In the genomic region with DNA sequence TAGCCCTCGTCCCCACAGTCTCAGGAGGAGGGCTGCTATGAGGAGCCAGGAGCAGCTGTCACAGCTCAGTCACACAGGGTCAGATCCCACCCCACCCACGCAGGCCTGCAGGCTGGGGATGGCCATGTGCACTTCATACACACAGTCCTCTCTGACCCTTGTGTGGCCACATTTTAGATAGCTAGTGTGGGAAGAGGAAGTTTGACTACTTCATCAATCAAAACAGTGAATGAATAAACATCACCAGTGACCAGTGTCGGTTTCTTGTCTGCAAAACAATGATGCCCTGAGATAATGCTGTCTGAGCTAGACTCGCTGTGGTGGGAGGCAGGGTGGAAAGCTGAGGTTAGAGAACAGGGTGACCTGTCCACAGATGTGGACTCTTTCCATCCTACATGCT, we compare ENCODE assay signal across 18 cellular contexts.
DNase-seq lines count a peak whose midpoint lies in the region; TF ChIP-seq lines count a peak whose summit lies in the region.
"Had no signal": no experiment of that assay in that cellular context is flagged by ENCODE, and none has a peak within 500 bp of the region (broad histone marks: within the 10 kb centered on the region; RNA-seq: fewer than 3 reads in every experiment).

No MANE protein-coding gene starts in this region.

- H3K36me3 ChIP-seq in liver (ENCODE audit: control insufficient read depth in 4 of 4, insufficient read depth in 3 of 4, low read depth in 1 of 4, low read length in 3 of 4): no peaks in the 10 kb centered on the region
- no peaks in the 10 kb centered on the region for H3K36me3 ChIP-seq in smooth muscle cell (ENCODE audit: low read depth)
- H3K36me3 ChIP-seq in uterus: no peaks in the 10 kb centered on the region
- H3K36me3 ChIP-seq: left ventricle myocardium inferior had no signal

- no peak overlapping the region for H3K4me3 ChIP-seq in liver (ENCODE audit: low read depth in 1 of 3, low read length in 3 of 3)
- H3K4me3 ChIP-seq in smooth muscle cell: no peak overlapping the region
- no peak overlapping the region for H3K4me3 ChIP-seq in uterus
- H3K4me3 ChIP-seq: left ventricle myocardium inferior had no signal

- no peak for TF ChIP-seq POLR2A in uterus (IDR thresholded peaks at IDR 0.05)

- peaks cover 59% of the 10 kb centered on the region for H3K4me1 Mint-ChIP-seq in chondrocyte (ENCODE audit: low read depth)
- H3K4me1 Mint-ChIP-seq in activated naive CD4-positive, alpha-beta T cell treated with anti-CD3 and anti-CD28 coated beads, Interleukin-2, amount 10 ng/mL, durations not matched to agents 7 days and 5 days: no peaks in the 10 kb centered on the region
- H3K4me1 Mint-ChIP-seq: activated B cell treated with CpG ODN at 0.5 μM for 24 hours; naive thymus-derived CD4-positive, alpha-beta T cell; T-cell had no signal

- peaks cover 3% of the 10 kb centered on the region for H3K36me3 Mint-ChIP-seq in chondrocyte (ENCODE audit: low read depth)
- H3K36me3 Mint-ChIP-seq in activated naive CD4-positive, alpha-beta T cell treated with anti-CD3 and anti-CD28 coated beads, Interleukin-2, amount 10 ng/mL, durations not matched to agents 7 days and 5 days: no peaks in the 10 kb centered on the region
- H3K36me3 Mint-ChIP-seq: naive thymus-derived CD4-positive, alpha-beta T cell; T-cell had no signal

- no peak for TF ChIP-seq CTCF in chondrocyte (IDR thresholded peaks at IDR 0.05)
- TF ChIP-seq CTCF in liver (IDR thresholded peaks at IDR 0.05; ENCODE audit: low read depth, low read length, missing input control): no peak
- TF ChIP-seq CTCF in smooth muscle cell (IDR thresholded peaks at IDR 0.05; ENCODE audit: borderline replicate concordance, insufficient read depth, poor library complexity, severe bottlenecking): no peak
- TF ChIP-seq CTCF in uterus (IDR thresholded peaks at IDR 0.05): no peak

- no peaks in the 10 kb centered on the region for H3K79me2 ChIP-seq in smooth muscle cell (ENCODE audit: low read depth)

- H3K4me3 Mint-ChIP-seq in chondrocyte (ENCODE audit: unreplicated experiment): no peak overlapping the region
- no peak overlapping the region for H3K4me3 Mint-ChIP-seq in activated naive CD4-positive, alpha-beta T cell treated with anti-CD3 and anti-CD28 coated beads, Interleukin-2, amount 10 ng/mL, durations not matched to agents 7 days and 5 days
- H3K4me3 Mint-ChIP-seq: activated B cell treated with CpG ODN at 0.5 μM for 24 hours; naive thymus-derived CD4-positive, alpha-beta T cell; T-cell had no signal

- no peaks in the 10 kb centered on the region for H3K27me3 Mint-ChIP-seq in chondrocyte (ENCODE audit: low read depth)
- peaks cover 4% of the 10 kb centered on the region for H3K27me3 Mint-ChIP-seq in activated naive CD4-positive, alpha-beta T cell treated with anti-CD3 and anti-CD28 coated beads, Interleukin-2, amount 10 ng/mL, durations not matched to agents 7 days and 5 days

- H3K9ac ChIP-seq in liver (ENCODE audit: low read depth in 1 of 2, low read length in 2 of 2) (no peak overlapping the region), smooth muscle cell (ENCODE audit: low read depth) (no peak overlapping the region)

- H3K4me1 ChIP-seq in liver (ENCODE audit: control insufficient read depth in 4 of 4, insufficient read depth in 4 of 4, low read length in 3 of 4) (peaks cover 0 to 21% (median 6%) of the 10 kb centered on the region in 4 donors), smooth muscle cell (ENCODE audit: low read depth) (no peaks in the 10 kb centered on the region), uterus (no peaks in the 10 kb centered on the region)
- H3K4me1 ChIP-seq: left ventricle myocardium inferior had no signal

- peak; percentile 78 for DNase-seq in M059J (ENCODE audit: low read depth)
- DNase-seq in chondrocyte (ENCODE audit: low spot score): no peak
- DNase-seq in smooth muscle cell (lab: John Stamatoyannopoulos, UW; ENCODE audit: unreplicated experiment): no peak
- no peak for DNase-seq in activated naive CD4-positive, alpha-beta T cell treated with anti-CD3 and anti-CD28 coated beads, Interleukin-2, amount 10 ng/mL, durations not matched to agents 7 days and 5 days
- no peak for DNase-seq in stimulated activated naive CD4-positive, alpha-beta T cell treated with Interleukin-2 at 50 U/mL for 16 hours (lab: John Stamatoyannopoulos, UW)
- no peak for DNase-seq in NCI-H2196 treated with DMSO at 0.1 percent for 48 hours (lab: John Stamatoyannopoulos, UW; ENCODE audit: unreplicated experiment)
- DNase-seq in uterus: no peak
- DNase-seq: activated B cell treated with CpG ODN at 0.5 μM for 24 hours; activated effector memory CD4-positive, alpha-beta T cell treated with anti-CD3 and anti-CD28 coated beads, Interleukin-2, amount 50 U/mL, for 16 hours; AML-193; effector CD8-positive, alpha-beta T cell; H7; Karpas-422; left ventricle myocardium inferior; naive thymus-derived CD4-positive, alpha-beta T cell; NCI-H146; T-cell had no signal

- H2AFZ ChIP-seq in smooth muscle cell (ENCODE audit: low read depth): peak overlapping the region; percentile 24

- CTCF ChIA-PET in activated naive CD4-positive, alpha-beta T cell treated with anti-CD3 and anti-CD28 coated beads, Interleukin-2, amount 10 ng/mL, durations not matched to agents 7 days and 5 days (lab: Charles Lee): interaction anchor here (2.8 kb wide), 1 partner anchor 191 kb away, joined by 14 read pairs; no protein-coding TSS in a partner anchor

- H3K27ac Mint-ChIP-seq in chondrocyte (ENCODE audit: unreplicated experiment): peak overlapping the region; percentile 23
- no peak overlapping the region for H3K27ac Mint-ChIP-seq in activated naive CD4-positive, alpha-beta T cell treated with anti-CD3 and anti-CD28 coated beads, Interleukin-2, amount 10 ng/mL, durations not matched to agents 7 days and 5 days
- H3K27ac Mint-ChIP-seq: activated B cell treated with CpG ODN at 0.5 μM for 24 hours; naive thymus-derived CD4-positive, alpha-beta T cell; T-cell had no signal

- no peak overlapping the region for H3K27ac ChIP-seq in liver (ENCODE audit: low read depth in 1 of 2, low read length in 2 of 2)
- no peak overlapping the region for H3K27ac ChIP-seq in smooth muscle cell (ENCODE audit: low read depth)
- no peak overlapping the region for H3K27ac ChIP-seq in uterus
- H3K27ac ChIP-seq: left ventricle myocardium inferior had no signal

- TF ChIP-seq RAD21 in liver (IDR thresholded peaks at IDR 0.05): no peak

- no peaks in the 10 kb centered on the region for H3K27me3 ChIP-seq in liver (ENCODE audit: control insufficient read depth in 4 of 4, insufficient read depth in 4 of 4, low read length in 3 of 4)
- H3K27me3 ChIP-seq in smooth muscle cell (ENCODE audit: low read depth): no peaks in the 10 kb centered on the region
- H3K27me3 ChIP-seq in uterus: peaks cover 0 to 7% of the 10 kb centered on the region in 2 donors

- H3K9me3 Mint-ChIP-seq in chondrocyte (ENCODE audit: low read depth): no peaks in the 10 kb centered on the region
- no peaks in the 10 kb centered on the region for H3K9me3 Mint-ChIP-seq in activated naive CD4-positive, alpha-beta T cell treated with anti-CD3 and anti-CD28 coated beads, Interleukin-2, amount 10 ng/mL, durations not matched to agents 7 days and 5 days
- H3K9me3 Mint-ChIP-seq: activated B cell treated with CpG ODN at 0.5 μM for 24 hours, T-cell had no signal

- intact Hi-C loops in uterus (cut with DNase I; ENCODE audit: low total_unique reads): no loop called here

- H3K9me3 ChIP-seq in liver (ENCODE audit: control insufficient read depth in 4 of 4, low read length in 3 of 4) (no peaks in the 10 kb centered on the region), smooth muscle cell (replicated peaks; ENCODE audit: low read depth) (no peaks in the 10 kb centered on the region), uterus (no peaks in the 10 kb centered on the region)
- H3K9me3 ChIP-seq: left ventricle myocardium inferior had no signal

- H4K20me1 ChIP-seq in smooth muscle cell (ENCODE audit: low read depth): no peaks in the 10 kb centered on the region

- H3K4me2 ChIP-seq in smooth muscle cell: no peak overlapping the region

- 71% methylated on average over 4 of the region's 4 CpGs for WGBS in liver
- 31% methylated on average over 4 of the region's 4 CpGs for WGBS in smooth muscle cell (ENCODE audit: low lambda C conversion rate)

- H3F3A ChIP-seq in smooth muscle cell (ENCODE audit: low read depth): no peaks in the 10 kb centered on the region

TF ChIP-seq in liver, 16 proteins besides CTCF, POLR2A, EP300 and RAD21:
- TF ChIP-seq HNF4G (IDR thresholded peaks at IDR 0.05): no peak
- no peak for TF ChIP-seq FOXA2 (IDR thresholded peaks at IDR 0.05)
- TF ChIP-seq NR2F2 (IDR thresholded peaks at IDR 0.05): peak; percentile 32
